7 cellular contexts compared by ENCODE assay signal in the genomic region with DNA sequence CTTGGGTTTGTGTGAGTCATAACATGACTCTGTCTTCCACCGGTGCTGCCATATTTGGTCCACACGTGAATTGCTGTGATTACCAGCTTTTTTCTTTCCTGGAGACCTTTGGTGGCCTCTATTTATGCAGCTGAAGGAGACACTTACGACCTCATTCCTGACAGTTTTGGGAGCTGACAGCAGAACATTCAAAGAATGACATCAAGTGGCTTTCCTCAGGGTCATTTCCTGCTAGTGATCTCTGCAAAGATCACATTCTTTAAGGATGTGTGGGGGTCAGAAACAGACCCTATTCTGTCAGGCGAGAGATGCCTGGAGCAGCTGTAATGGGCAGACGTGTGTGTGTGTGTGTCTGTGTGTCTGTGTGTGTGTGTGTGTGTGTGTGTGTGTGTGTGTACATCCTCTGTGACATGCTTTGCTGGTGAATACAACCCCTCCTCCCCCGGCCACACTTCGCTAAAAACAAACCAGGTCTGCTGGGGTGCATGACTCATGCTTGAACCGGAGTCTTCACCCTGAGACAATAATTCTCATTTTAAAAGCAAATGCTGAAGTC.
DNase-seq lines count a peak whose midpoint lies in the region; TF ChIP-seq lines count a peak whose summit lies in the region.

No MANE protein-coding gene starts in this region.

- TF ChIP-seq CTCF in thyroid gland (IDR thresholded peaks at IDR 0.05) (no peak), OCI-LY7 (conservative IDR thresholded peaks at IDR 0.05; ENCODE audit: low read length) (no peak)

- no peak overlapping the region for H3K4me3 ChIP-seq in thyroid gland (replicated peaks in 1 of 3)
- H3K4me3 ChIP-seq in OCI-LY7 (ENCODE audit: low read depth, low read length, poor library complexity, severe bottlenecking) = no peak overlapping the region

- no TSS peak for BruUV-seq in OCI-LY7 (replicated peaks; lab: Mats Ljungman, UMichigan)

- intact Hi-C loops in thyroid gland (cut with DNase I) (no loop called here), OCI-LY7 (cut with micrococcal nuclease; ENCODE audit: unreplicated experiment) (no loop called here)

- H3K27ac Mint-ChIP-seq in T-helper 2 cell treated with Interferon-gamma antibody and Interleukin-4, amounts not matched to agents 5 μg/mL and 100 μg/mL, for 36 hours = no peak overlapping the region

- H3K36me3 Mint-ChIP-seq in T-helper 2 cell treated with Interferon-gamma antibody and Interleukin-4, amounts not matched to agents 5 μg/mL and 100 μg/mL, for 36 hours (ENCODE audit: low read depth) = no peaks in the 10 kb centered on the region

- WGBS in thyroid gland, 2 donors = 42 to 46% methylated on average over 8 of the region's 8 CpGs

- DNase-seq in H4 (ENCODE audit: low spot score) (peak; percentile 81), dermis microvascular lymphatic vessel endothelial cell (ENCODE audit: low read depth in 2 of 2) (peak; percentile 81 to 97), renal cortical epithelial cell (ENCODE audit: low read depth) (peak; percentile 92), thyroid gland (no peak), OCI-LY7 (ENCODE audit: low spot score) (no peak), COLO668 (lab: John Stamatoyannopoulos, UW; ENCODE audit: unreplicated experiment) (no peak)
- peak; percentile 54 for DNase-seq in T-helper 2 cell treated with Interferon-gamma antibody and Interleukin-4, amounts not matched to agents 5 μg/mL and 100 μg/mL, for 36 hours (ENCODE audit: low spot score)

- no peaks in the 10 kb centered on the region for H3K9me2 ChIP-seq in OCI-LY7 (ENCODE audit: insufficient read depth, low read length)

- CTCF ChIA-PET in OCI-LY7 (lab: Charles Lee; ENCODE audit: unreplicated experiment) = no interaction called here

- no peak for TF ChIP-seq POLR2A in thyroid gland (IDR thresholded peaks at IDR 0.05)

- POLR2A ChIA-PET in OCI-LY7 (lab: Charles Lee) = no interaction called here

- no peaks in the 10 kb centered on the region for H4K20me1 ChIP-seq in OCI-LY7 (ENCODE audit: insufficient read depth, low read length)

- H2AFZ ChIP-seq in OCI-LY7 (ENCODE audit: low read length) = no peak overlapping the region

- H3K4me2 ChIP-seq in OCI-LY7 (ENCODE audit: low read length) = no peak overlapping the region

- no peaks in the 10 kb centered on the region for H3K79me2 ChIP-seq in OCI-LY7 (ENCODE audit: insufficient read depth, low read depth, low read length)

- H3K4me1 Mint-ChIP-seq in T-helper 2 cell treated with Interferon-gamma antibody and Interleukin-4, amounts not matched to agents 5 μg/mL and 100 μg/mL, for 36 hours (ENCODE audit: low read depth) = peaks cover 12% of the 10 kb centered on the region

- H3K9me3 ChIP-seq in thyroid gland = no peaks in the 10 kb centered on the region
- H3K9me3 ChIP-seq in OCI-LY7 (ENCODE audit: low read length) = no peaks in the 10 kb centered on the region

- H3K27me3 Mint-ChIP-seq in T-helper 2 cell treated with Interferon-gamma antibody and Interleukin-4, amounts not matched to agents 5 μg/mL and 100 μg/mL, for 36 hours (ENCODE audit: low read depth) = peaks cover 3% of the 10 kb centered on the region

- H3K4me3 Mint-ChIP-seq in T-helper 2 cell treated with Interferon-gamma antibody and Interleukin-4, amounts not matched to agents 5 μg/mL and 100 μg/mL, for 36 hours = no peak overlapping the region

- peaks cover 0 to 12% of the 10 kb centered on the region in 2 donors for H3K4me1 ChIP-seq in thyroid gland
- H3K4me1 ChIP-seq in OCI-LY7 (ENCODE audit: insufficient read depth, low read length, poor library complexity, severe bottlenecking) = no peaks in the 10 kb centered on the region

- H3K27me3 ChIP-seq in thyroid gland = no peaks in the 10 kb centered on the region

- no peaks in the 10 kb centered on the region for H3K36me3 ChIP-seq in thyroid gland
- H3K36me3 ChIP-seq in OCI-LY7 (ENCODE audit: insufficient read depth, low read length) = no peaks in the 10 kb centered on the region

- H3K27ac ChIP-seq in thyroid gland = no peak overlapping the region
- no peak overlapping the region for H3K27ac ChIP-seq in OCI-LY7 (ENCODE audit: low read depth, low read length, poor library complexity, severe bottlenecking)

- no peaks in the 10 kb centered on the region for H3K9me3 Mint-ChIP-seq in T-helper 2 cell treated with Interferon-gamma antibody and Interleukin-4, amounts not matched to agents 5 μg/mL and 100 μg/mL, for 36 hours

Comparison
In these comparisons a context has a peak if more than half of its experiments do, and no peak if none do; other contexts are left out.
1. DNase-seq: peak in H4 (single experiment), T-helper 2 cell treated with Interferon-gamma antibody and Interleukin-4, amounts not matched to agents 5 μg/mL and 100 μg/mL, for 36 hours (single experiment), dermis microvascular lymphatic vessel endothelial cell (2 of 2) and renal cortical epithelial cell (single experiment); none in thyroid gland (0 of 2), OCI-LY7 (single experiment) and COLO668 (single experiment).